In the genomic region with DNA sequence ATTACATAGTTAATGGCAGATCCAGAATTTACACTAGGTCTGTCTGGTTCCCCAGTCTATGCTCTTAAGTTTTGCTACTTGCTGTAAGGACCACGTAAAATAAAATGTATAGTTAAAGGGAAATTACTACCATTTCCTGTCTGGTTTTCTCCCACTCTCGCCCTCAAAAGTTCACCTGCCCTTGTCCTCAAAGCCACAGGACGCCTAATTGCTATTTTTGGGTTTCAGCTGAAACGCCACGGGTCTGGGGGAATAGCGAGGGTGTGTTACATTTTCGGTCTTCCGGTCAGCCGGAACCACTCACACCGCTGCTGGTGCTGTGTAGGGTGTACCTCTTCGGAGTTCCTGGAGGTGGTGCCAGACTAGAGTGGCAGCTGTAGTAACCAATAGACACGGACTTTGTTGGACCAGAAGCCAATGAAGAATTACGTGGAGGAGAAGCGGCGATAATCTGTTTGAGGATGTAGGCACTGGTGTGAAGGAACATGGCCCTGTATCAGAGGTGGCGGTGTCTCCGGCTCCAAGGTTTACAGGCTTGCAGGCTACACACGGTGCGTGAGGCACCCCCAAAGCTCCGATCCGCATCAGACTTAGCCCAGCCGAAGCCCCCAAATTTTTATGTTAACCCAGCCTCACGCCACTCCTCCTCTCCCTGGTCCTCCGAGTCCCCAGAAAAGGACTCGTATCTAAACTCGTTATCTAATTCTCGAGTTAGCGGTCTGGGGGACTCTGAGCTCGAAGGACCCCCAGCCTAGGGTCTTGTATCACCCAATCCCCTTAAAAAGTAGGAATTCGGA, we compare ENCODE assay signal across 1 cellular context.
TF ChIP-seq lines count a peak whose summit lies in the region.

A gene with protein sequence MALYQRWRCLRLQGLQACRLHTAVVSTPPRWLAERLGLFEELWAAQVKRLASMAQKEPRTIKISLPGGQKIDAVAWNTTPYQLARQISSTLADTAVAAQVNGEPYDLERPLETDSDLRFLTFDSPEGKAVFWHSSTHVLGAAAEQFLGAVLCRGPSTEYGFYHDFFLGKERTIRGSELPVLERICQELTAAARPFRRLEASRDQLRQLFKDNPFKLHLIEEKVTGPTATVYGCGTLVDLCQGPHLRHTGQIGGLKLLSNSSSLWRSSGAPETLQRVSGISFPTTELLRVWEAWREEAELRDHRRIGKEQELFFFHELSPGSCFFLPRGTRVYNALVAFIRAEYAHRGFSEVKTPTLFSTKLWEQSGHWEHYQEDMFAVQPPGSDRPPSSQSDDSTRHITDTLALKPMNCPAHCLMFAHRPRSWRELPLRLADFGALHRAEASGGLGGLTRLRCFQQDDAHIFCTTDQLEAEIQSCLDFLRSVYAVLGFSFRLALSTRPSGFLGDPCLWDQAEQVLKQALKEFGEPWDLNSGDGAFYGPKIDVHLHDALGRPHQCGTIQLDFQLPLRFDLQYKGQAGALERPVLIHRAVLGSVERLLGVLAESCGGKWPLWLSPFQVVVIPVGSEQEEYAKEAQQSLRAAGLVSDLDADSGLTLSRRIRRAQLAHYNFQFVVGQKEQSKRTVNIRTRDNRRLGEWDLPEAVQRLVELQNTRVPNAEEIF (plus strand): TSS at position 454 of the 797 bp plus-strand sequence. CDS start 32 bp downstream, at position 486.

TF ChIP-seq in HepG2, 621 proteins besides CTCF, POLR2A, EP300 and RAD21 (continued from another document and continues in another):
- peak; percentile 83; the same call in 1 of the 2 replicates for TF ChIP-seq GMEB1 (CRISPR knock-in tag; IDR thresholded peaks at IDR 0.05; ENCODE audit: borderline replicate concordance)
- 0 out of 2 replicates have a peak, but pooled peaks have one; percentile 36 for TF ChIP-seq MYNN (CRISPR knock-in tag; IDR thresholded peaks at IDR 0.05; ENCODE audit: low read depth)
- peak; percentile 55 for TF ChIP-seq ZNF547 (CRISPR knock-in tag; IDR thresholded peaks at IDR 0.05)
- TF ChIP-seq, protein P1, sequence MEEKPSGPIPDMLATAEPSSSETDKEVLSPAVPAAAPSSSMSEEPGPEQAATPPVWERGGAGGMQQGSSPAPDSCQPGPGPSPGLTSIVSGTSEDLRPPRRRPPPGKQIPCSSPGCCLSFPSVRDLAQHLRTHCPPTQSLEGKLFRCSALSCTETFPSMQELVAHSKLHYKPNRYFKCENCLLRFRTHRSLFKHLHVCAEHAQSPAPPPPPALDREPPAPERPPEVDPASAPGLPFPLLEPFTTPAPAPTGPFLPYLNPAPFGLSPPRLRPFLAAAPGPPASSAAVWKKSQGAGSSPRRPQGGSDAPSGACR (CRISPR knock-in tag; IDR thresholded peaks at IDR 0.05) = peak; percentile 43
- TF ChIP-seq, protein P2, sequence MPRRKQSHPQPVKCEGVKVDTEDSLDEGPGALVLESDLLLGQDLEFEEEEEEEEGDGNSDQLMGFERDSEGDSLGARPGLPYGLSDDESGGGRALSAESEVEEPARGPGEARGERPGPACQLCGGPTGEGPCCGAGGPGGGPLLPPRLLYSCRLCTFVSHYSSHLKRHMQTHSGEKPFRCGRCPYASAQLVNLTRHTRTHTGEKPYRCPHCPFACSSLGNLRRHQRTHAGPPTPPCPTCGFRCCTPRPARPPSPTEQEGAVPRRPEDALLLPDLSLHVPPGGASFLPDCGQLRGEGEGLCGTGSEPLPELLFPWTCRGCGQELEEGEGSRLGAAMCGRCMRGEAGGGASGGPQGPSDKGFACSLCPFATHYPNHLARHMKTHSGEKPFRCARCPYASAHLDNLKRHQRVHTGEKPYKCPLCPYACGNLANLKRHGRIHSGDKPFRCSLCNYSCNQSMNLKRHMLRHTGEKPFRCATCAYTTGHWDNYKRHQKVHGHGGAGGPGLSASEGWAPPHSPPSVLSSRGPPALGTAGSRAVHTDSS (CRISPR knock-in tag; conservative IDR thresholded peaks at IDR 0.05) = no peak
- TF ChIP-seq MTA3 (CRISPR knock-in tag; IDR thresholded peaks at IDR 0.05) = no peak
- TF ChIP-seq BRCA1 (CRISPR knock-in tag; IDR thresholded peaks at IDR 0.05) = no peak
- TF ChIP-seq ZNF256 (CRISPR knock-in tag; conservative IDR thresholded peaks at IDR 0.05) = no peak
- TF ChIP-seq, protein P3, sequence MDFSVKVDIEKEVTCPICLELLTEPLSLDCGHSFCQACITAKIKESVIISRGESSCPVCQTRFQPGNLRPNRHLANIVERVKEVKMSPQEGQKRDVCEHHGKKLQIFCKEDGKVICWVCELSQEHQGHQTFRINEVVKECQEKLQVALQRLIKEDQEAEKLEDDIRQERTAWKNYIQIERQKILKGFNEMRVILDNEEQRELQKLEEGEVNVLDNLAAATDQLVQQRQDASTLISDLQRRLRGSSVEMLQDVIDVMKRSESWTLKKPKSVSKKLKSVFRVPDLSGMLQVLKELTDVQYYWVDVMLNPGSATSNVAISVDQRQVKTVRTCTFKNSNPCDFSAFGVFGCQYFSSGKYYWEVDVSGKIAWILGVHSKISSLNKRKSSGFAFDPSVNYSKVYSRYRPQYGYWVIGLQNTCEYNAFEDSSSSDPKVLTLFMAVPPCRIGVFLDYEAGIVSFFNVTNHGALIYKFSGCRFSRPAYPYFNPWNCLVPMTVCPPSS (IDR thresholded peaks at IDR 0.05) = no peak
- TF ChIP-seq ZNF382 (CRISPR knock-in tag; IDR thresholded peaks at IDR 0.05; ENCODE audit: borderline replicate concordance) = no peak
- TF ChIP-seq ZNF878 (CRISPR knock-in tag; IDR thresholded peaks at IDR 0.05) = no peak
- TF ChIP-seq ARID4A (CRISPR knock-in tag; IDR thresholded peaks at IDR 0.05; ENCODE audit: borderline replicate concordance) = peak; percentile 82; the same call in 1 of the 2 replicates
- no peak for TF ChIP-seq ZNF550 (CRISPR knock-in tag; IDR thresholded peaks at IDR 0.05; ENCODE audit: borderline replicate concordance)
- TF ChIP-seq SP140L (CRISPR knock-in tag; IDR thresholded peaks at IDR 0.05; ENCODE audit: borderline replicate concordance) = no peak
- peak; percentile 91 for TF ChIP-seq SIN3B (IDR thresholded peaks at IDR 0.05; ENCODE audit: low read length)
- no peak for TF ChIP-seq SSRP1 (CRISPR knock-in tag; IDR thresholded peaks at IDR 0.05)
- TF ChIP-seq SATB2 (CRISPR knock-in tag; IDR thresholded peaks at IDR 0.05) = no peak; the same call in 1 of the 2 replicates
- TF ChIP-seq ZNF230 (CRISPR knock-in tag; IDR thresholded peaks at IDR 0.05) = no peak
- TF ChIP-seq ZFP37 (CRISPR knock-in tag; IDR thresholded peaks at IDR 0.05; ENCODE audit: borderline replicate concordance) = peak; percentile 70
- peak; percentile 74 for TF ChIP-seq ZEB1 (IDR thresholded peaks at IDR 0.05; ENCODE audit: insufficient replicate concordance, low read depth)
- TF ChIP-seq ZNF235 (CRISPR knock-in tag; IDR thresholded peaks at IDR 0.05; ENCODE audit: borderline replicate concordance) = no peak; the same call in 1 of the 2 replicates
- no peak for TF ChIP-seq ZNF563 (CRISPR knock-in tag; IDR thresholded peaks at IDR 0.05)
- TF ChIP-seq ZSCAN25 (CRISPR knock-in tag; IDR thresholded peaks at IDR 0.05) = no peak
- peak; percentile 71; the same call in 1 of the 2 replicates for TF ChIP-seq ZNF280B (CRISPR knock-in tag; IDR thresholded peaks at IDR 0.05; ENCODE audit: borderline replicate concordance)
- TF ChIP-seq TGIF2 (CRISPR knock-in tag; IDR thresholded peaks at IDR 0.05) = peak; percentile 67
- TF ChIP-seq ZBTB40 (IDR thresholded peaks at IDR 0.05) = peak; percentile 88
- peak; percentile 69 for TF ChIP-seq ZBTB40 (CRISPR knock-in tag; IDR thresholded peaks at IDR 0.05)
- TF ChIP-seq ZNF468 (CRISPR knock-in tag; IDR thresholded peaks at IDR 0.05) = no peak
